In genomic region chr18:51236225-51236624, GRCh38 we compare ENCODE assay signal across 12 cellular contexts. TPM values are rescaled to one million over a fixed set of nuclear protein-coding genes. Genes with fewer than 3 reads are reported as not detected.
DNase-seq lines count a peak whose midpoint lies in the region; ATAC-seq, FAIRE-seq and TF ChIP-seq lines count a peak whose summit lies in the region.
"Had no signal": no experiment of that assay in that cellular context is flagged by ENCODE, and none has a peak within 500 bp of the region (broad histone marks: within the 10 kb centered on the region; RNA-seq: fewer than 3 reads in every experiment).

No MANE protein-coding gene starts in this region.

- TF ChIP-seq CTCF in fibroblast of pulmonary artery (IDR thresholded peaks at IDR 0.05; ENCODE audit: low read length, missing control alignments) (no peak), GM10248 (IDR thresholded peaks at IDR 0.05; ENCODE audit: control extremely low read depth, extremely low read depth, low read depth, missing control alignments) (no peak)

- intact Hi-C loops in Right ventricle myocardium inferior (cut with DNase I) (no loop called here), Right ventricle myocardium superior (cut with DNase I) (no loop called here)

- no peak overlapping the region for H3K4me3 ChIP-seq in fibroblast of pulmonary artery (replicated peaks; ENCODE audit: low read depth, low read length)
- H3K4me3 ChIP-seq: right lobe of liver, stomach had no signal

- no peak for DNase-seq in Right ventricle myocardium inferior (ENCODE audit: missing footprints)
- no peak for DNase-seq in Right ventricle myocardium superior
- peak; percentile 92 for DNase-seq in fibroblast of pulmonary artery (ENCODE audit: low read depth)
- peak; percentile 80 for DNase-seq in urothelium cell line (ENCODE audit: low spot score)
- DNase-seq in GM10248 (ENCODE audit: extremely low spot score), result no peak
- DNase-seq in GM19238 (ENCODE audit: insufficient read length, low spot score), result no peak
- DNase-seq: NCI-H1930, right lobe of liver, stomach had no signal

- FAIRE-seq in urothelium cell line (lab: Jason Lieb, UNC), result no peak
- FAIRE-seq: TTC549 had no signal

- peak; percentile 28 for ATAC-seq in Right ventricle myocardium inferior
- ATAC-seq in Right ventricle myocardium superior (ENCODE audit: poor library complexity), result no peak
- no peak for ATAC-seq in SK-N-SH treated with all-trans-retinoic acid at 6 μM for 48 hours
- ATAC-seq in HG03378 (IDR thresholded peaks at IDR 0.05; ENCODE audit: unreplicated experiment), result no peak

- POLR2A ChIA-PET in GM10248 (lab: Yijun Ruan, JAX), result no interaction called here

- CTCF ChIA-PET in GM10248 (lab: Yijun Ruan, JAX), result interaction anchor here (1.0 to 2.6 kb wide), 5 partner anchors 10 to 390 kb away, joined by 3 to 6 read pairs (median 4); no protein-coding TSS in a partner anchor

TF ChIP-seq in SK-N-SH treated with all-trans-retinoic acid at 6 μM for 48 hours, 23 proteins besides CTCF, POLR2A, EP300 and RAD21:
- TF ChIP-seq PATZ1 (CRISPR knock-in tag; IDR thresholded peaks at IDR 0.05; ENCODE audit: borderline replicate concordance) (no peak), ISL1 (CRISPR knock-in tag; IDR thresholded peaks at IDR 0.05) (peak; percentile 44), PPARA (CRISPR knock-in tag; IDR thresholded peaks at IDR 0.05; ENCODE audit: borderline replicate concordance) (no peak)

RNA-seq across cellular contexts. Expression of gene MEX3C, which starts 38.7 kb away (rescaled TPM):
- total RNA-seq in Right ventricle myocardium inferior, result 20.5 TPM
- total RNA-seq in Right ventricle myocardium superior, result 16.4 TPM

Comparison
In these comparisons a context has a peak if more than half of its experiments do, and no peak if none do; other contexts are left out.
1. DNase-seq: peak in fibroblast of pulmonary artery (single experiment) and urothelium cell line (single experiment); none in Right ventricle myocardium inferior (single experiment), Right ventricle myocardium superior (single experiment), GM10248 (single experiment) and GM19238 (single experiment).